ENCODE assay signal across 8 cellular contexts in the genomic region with DNA sequence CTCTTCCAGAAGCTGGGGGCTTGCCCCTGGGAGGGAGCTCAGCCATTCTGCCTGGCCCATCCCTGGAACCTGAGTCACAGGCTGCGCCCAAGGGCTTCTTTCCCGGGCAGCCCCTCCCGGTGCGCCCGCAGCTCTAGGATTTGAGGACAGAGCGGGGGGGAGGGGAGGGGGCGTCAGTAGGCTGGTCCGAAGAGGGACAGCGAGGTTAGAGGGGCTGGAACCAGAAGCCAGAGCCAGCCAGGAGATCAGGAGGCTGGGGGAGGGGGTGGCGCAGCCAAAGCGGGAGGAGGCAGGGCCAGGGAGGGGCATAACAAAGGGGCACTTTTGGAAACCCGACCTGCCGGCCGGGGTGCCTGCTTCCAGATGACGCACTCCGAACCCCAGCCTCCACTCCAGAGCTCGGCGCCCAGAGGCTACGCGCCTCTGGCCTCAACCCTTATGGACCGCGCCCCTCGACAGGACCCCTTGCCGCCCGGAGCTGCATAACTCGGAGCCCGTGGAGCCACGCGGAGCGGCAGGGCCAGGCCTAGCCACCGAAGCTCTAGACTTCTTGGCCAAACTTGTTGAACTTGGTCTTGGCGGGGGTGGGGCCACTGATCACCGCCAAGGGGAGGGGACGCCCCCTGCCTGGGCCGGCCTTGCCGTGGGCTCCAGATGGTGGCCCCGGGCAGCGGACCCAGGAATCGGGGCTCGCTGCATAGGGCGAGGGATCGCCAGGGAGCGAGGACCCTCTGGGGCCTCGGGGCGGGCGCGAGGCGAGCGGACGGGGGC. TPM values are rescaled to one million over a fixed set of nuclear protein-coding genes. Genes with fewer than 3 reads are reported as not detected.
A peak's percentile ranks its signal among the peaks of the same experiment; 100 is the strongest.
DNase-seq lines count a peak whose midpoint lies in the region; ATAC-seq and TF ChIP-seq lines count a peak whose summit lies in the region.

No MANE protein-coding gene starts in this region.

- no peaks in the 10 kb centered on the region for H3K9me3 ChIP-seq in HUES48 (ENCODE audit: control insufficient read depth, insufficient read depth, low read length)
- no peaks in the 10 kb centered on the region for H3K9me3 ChIP-seq in parathyroid adenoma (ENCODE audit: control insufficient read depth, low read length)

- no peaks in the 10 kb centered on the region for H3K4me1 Mint-ChIP-seq in activated T-helper 17 cell treated with anti-CD3 and anti-CD28 coated beads, Interleukin-2, amount 50 U/mL, for 72 hours

- H3K36me3 ChIP-seq in HUES48 (ENCODE audit: control insufficient read depth, insufficient read depth, low read length) (peaks cover 23% of the 10 kb centered on the region), parathyroid adenoma (ENCODE audit: control insufficient read depth, insufficient read depth, low read length) (no peaks in the 10 kb centered on the region)

- ATAC-seq in activated T-helper 17 cell treated with anti-CD3 and anti-CD28 coated beads, Interleukin-2, amount 50 U/mL, for 72 hours (replicated peaks), result peak; percentile 21
- ATAC-seq in GM21786 (IDR thresholded peaks at IDR 0.05; ENCODE audit: unreplicated experiment), result no peak

- no peaks in the 10 kb centered on the region for H3K36me3 Mint-ChIP-seq in activated T-helper 17 cell treated with anti-CD3 and anti-CD28 coated beads, Interleukin-2, amount 50 U/mL, for 72 hours (ENCODE audit: low read depth)

- no peak overlapping the region for H3K27ac Mint-ChIP-seq in activated T-helper 17 cell treated with anti-CD3 and anti-CD28 coated beads, Interleukin-2, amount 50 U/mL, for 72 hours

- peaks cover 6% of the 10 kb centered on the region for H3K27me3 Mint-ChIP-seq in activated T-helper 17 cell treated with anti-CD3 and anti-CD28 coated beads, Interleukin-2, amount 50 U/mL, for 72 hours

- TF ChIP-seq CTCF in parathyroid adenoma (IDR thresholded peaks at IDR 0.05), result no peak

- H3K27me3 ChIP-seq in HUES48 (ENCODE audit: control insufficient read depth, insufficient read depth, low read length) (peaks cover 10% of the 10 kb centered on the region; the same call in 1 of the 2 replicates), parathyroid adenoma (ENCODE audit: control insufficient read depth, insufficient read depth, low read length) (no peaks in the 10 kb centered on the region)

- H3K4me3 ChIP-seq in HUES48 (ENCODE audit: low read depth, low read length) (peak overlapping the region; percentile 96), parathyroid adenoma (ENCODE audit: low read depth, low read length) (peak overlapping the region; percentile 59)

- H2AFZ ChIP-seq in parathyroid adenoma, result peak overlapping the region; percentile 81

- no peaks in the 10 kb centered on the region for H3K9me3 Mint-ChIP-seq in activated T-helper 17 cell treated with anti-CD3 and anti-CD28 coated beads, Interleukin-2, amount 50 U/mL, for 72 hours

- peak overlapping the region; percentile 96 for H3K27ac ChIP-seq in HUES48 (ENCODE audit: low read depth, low read length)
- H3K27ac ChIP-seq in parathyroid adenoma, result no peak overlapping the region

- H3K4me3 Mint-ChIP-seq in activated T-helper 17 cell treated with anti-CD3 and anti-CD28 coated beads, Interleukin-2, amount 50 U/mL, for 72 hours, result peak overlapping the region; percentile 31

- no peaks in the 10 kb centered on the region for H3K79me2 ChIP-seq in parathyroid adenoma

- peak; percentile 36 for DNase-seq in DMS79 treated with DMSO at 0.1 percent for 48 hours (lab: John Stamatoyannopoulos, UW)
- peak; percentile 91 for DNase-seq in cardiac septum (ENCODE audit: low spot score)
- no peak for DNase-seq in SHP77 (lab: John Stamatoyannopoulos, UW)
- DNase-seq in NCI-H345 (lab: John Stamatoyannopoulos, UW), result no peak

- peak overlapping the region; percentile 81 for H3K4me2 ChIP-seq in parathyroid adenoma (ENCODE audit: low read length)

- intact Hi-C loops in cardiac septum (cut with DNase I), result loop anchor here (2.0 kb wide), 1 partner anchor 71 kb away; a partner anchor contains a TSS

- peaks cover 18% of the 10 kb centered on the region for H3K4me1 ChIP-seq in HUES48 (ENCODE audit: control insufficient read depth, insufficient read depth, low read length)
- peaks cover 5% of the 10 kb centered on the region for H3K4me1 ChIP-seq in parathyroid adenoma

- peak overlapping the region; percentile 93 for H3K9ac ChIP-seq in HUES48 (ENCODE audit: low read depth, low read length)
- H3K9ac ChIP-seq in parathyroid adenoma, result no peak overlapping the region

RNA-seq across cellular contexts. Expression of a gene that starts 0.7 kb away (rescaled TPM):
- 1 to 10 TPM; 3.2 to 3.5 TPM for total RNA-seq in activated T-helper 17 cell treated with anti-CD3 and anti-CD28 coated beads, Interleukin-2, amount 50 U/mL, for 72 hours
- total RNA-seq in cardiac septum, result 295 TPM

RNA-seq across cellular contexts. Expression of a gene that starts 8.8 kb away (rescaled TPM):
- total RNA-seq in activated T-helper 17 cell treated with anti-CD3 and anti-CD28 coated beads, Interleukin-2, amount 50 U/mL, for 72 hours, result 10 to 100 TPM; 70.0 to 96.9 TPM
- 72.3 TPM for total RNA-seq in cardiac septum

RNA-seq across cellular contexts. Expression of a gene that starts 29.3 kb away (rescaled TPM):
- total RNA-seq in activated T-helper 17 cell treated with anti-CD3 and anti-CD28 coated beads, Interleukin-2, amount 50 U/mL, for 72 hours, result 100 to 1,000 TPM; 202 to 335 TPM
- total RNA-seq in cardiac septum, result 13.9 TPM

Comparison
In these comparisons a context has a peak if more than half of its experiments do, and no peak if none do; other contexts are left out.
1. DNase-seq: peak in DMS79 treated with DMSO at 0.1 percent for 48 hours (single experiment) and cardiac septum (single experiment); none in SHP77 (0 of 2) and NCI-H345 (single experiment).
2. RNA of a gene that starts 0.7 kb away (total RNA-seq): 295 TPM in cardiac septum (single experiment); 3.2 to 3.5 TPM in activated T-helper 17 cell treated with anti-CD3 and anti-CD28 coated beads, Interleukin-2, amount 50 U/mL, for 72 hours; every median in the first group is over 10 times any median in the second.
3. RNA of a gene that starts 29.3 kb away (total RNA-seq): 202 to 335 TPM in activated T-helper 17 cell treated with anti-CD3 and anti-CD28 coated beads, Interleukin-2, amount 50 U/mL, for 72 hours; 13.9 TPM in cardiac septum (single experiment); every median in the first group is over 10 times any median in the second.